In the genomic region with DNA sequence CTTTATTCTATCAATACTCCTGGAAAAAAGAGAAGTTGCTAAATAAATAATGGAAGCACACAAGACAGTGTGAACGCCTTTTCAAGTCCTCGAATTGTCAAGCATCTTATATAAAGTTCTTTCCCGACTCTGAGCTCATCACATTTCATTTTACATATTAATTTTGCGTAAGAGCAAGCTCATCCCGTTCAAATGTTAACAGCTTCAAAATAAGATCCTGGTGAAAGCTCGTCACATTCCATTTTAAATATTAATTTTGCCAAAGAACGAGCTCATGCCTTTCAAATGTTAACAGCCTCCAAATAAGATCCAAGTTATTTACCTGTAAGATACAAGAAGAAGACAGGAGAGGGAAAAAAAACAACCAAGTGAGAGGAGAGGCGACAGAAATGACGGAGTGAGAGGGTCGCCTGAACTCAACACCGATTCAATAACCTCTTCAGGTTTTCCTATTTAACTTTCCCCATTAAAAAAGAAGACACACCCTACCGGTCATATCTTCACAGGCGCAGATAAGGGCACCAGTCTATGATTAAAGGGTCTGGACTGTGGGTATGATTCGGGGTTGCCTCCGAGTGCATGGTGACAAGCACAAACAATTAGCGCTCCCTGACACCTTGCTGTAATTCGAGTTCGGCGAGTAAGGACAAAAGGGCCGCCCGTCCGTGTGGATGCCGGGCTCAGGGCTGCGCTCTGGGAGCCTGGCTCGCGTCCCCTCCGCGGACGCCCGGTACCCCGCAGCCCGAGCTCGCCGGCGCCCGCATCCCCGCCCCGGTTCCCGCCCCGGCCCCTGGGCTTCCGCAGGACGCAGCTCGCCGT, we compare ENCODE assay signal across 8 cellular contexts.
DNase-seq lines count a peak whose midpoint lies in the region; ATAC-seq and TF ChIP-seq lines count a peak whose summit lies in the region.

No MANE protein-coding gene starts in this region.

- peaks cover 3 to 35% (median 9%) of the 10 kb centered on the region in 4 donors for H3K4me1 ChIP-seq in transverse colon

- no peak for TF ChIP-seq POLR2A in transverse colon (IDR thresholded peaks at IDR 0.05)

- no peaks in the 10 kb centered on the region for H3K36me3 ChIP-seq in transverse colon

- H3K27me3 ChIP-seq in transverse colon, result no peaks in the 10 kb centered on the region

- intact Hi-C loops in transverse colon (cut with DNase I; ENCODE audit: low total_unique reads), result no loop called here

- TF ChIP-seq CTCF in AG04449 (IDR thresholded peaks at IDR 0.05; ENCODE audit: insufficient read depth, low read length, missing control alignments) (no peak), GM12872 (IDR thresholded peaks at IDR 0.05; ENCODE audit: insufficient read depth, low read depth, low read length) (peak; percentile 26; the same call in 1 of the 3 replicates), transverse colon (IDR thresholded peaks at IDR 0.05) (peak in 2 of 5 experiments; percentile 22 to 26)

- in situ Hi-C loops in transverse colon (cut with MboI; ENCODE audit: low pct_ligation_motif_present in 1 of 4, low pct_unique_long_range_greater_than_20kb in 1 of 4, low sequenced_read_pairs in 3 of 4), result loop anchor here in 1 of 4 donors (25.0 kb wide), 1 partner anchor 106 kb away; no protein-coding TSS in a partner anchor

- CTCF ChIA-PET in AG04449 (lab: Yijun Ruan, JAX), result interaction anchor here (0.7 to 12.4 kb wide), 37 partner anchors 9 to 316 kb away, joined by 3 to 94 read pairs (median 4); no protein-coding TSS in a partner anchor

- peak overlapping the region; percentile 85 for H3K4me3 ChIP-seq in AG04449 (ENCODE audit: low read depth, low read length)
- H3K4me3 ChIP-seq in transverse colon, result peak overlapping the region; percentile 39 to 92 (median 70)

- peak; percentile 21 for ATAC-seq in HG03103 (IDR thresholded peaks at IDR 0.05; ENCODE audit: low read depth, unreplicated experiment)

- no peak for TF ChIP-seq EP300 in transverse colon (IDR thresholded peaks at IDR 0.05; ENCODE audit: low read depth)

- H3K27ac ChIP-seq in transverse colon, result peak overlapping the region; percentile 91 to 95 (median 94)

- DNase-seq in AG04449 (ENCODE audit: low read depth, low spot score), result no peak
- peak; percentile 44 for DNase-seq in cerebellar cortex (ENCODE audit: low spot score)
- peak; percentile 21 for DNase-seq in medulla oblongata (ENCODE audit: extremely low spot score)
- DNase-seq in transverse colon, result no peak
- DNase-seq in D341Med (ENCODE audit: low spot score), result no peak

- H3K9me3 ChIP-seq in transverse colon, result no peaks in the 10 kb centered on the region

- POLR2A ChIA-PET in AG04449 (lab: Yijun Ruan, JAX), result interaction anchor here (0.7 to 1.5 kb wide), 4 partner anchors 23 to 105 kb away, joined by 3 to 5 read pairs (median 4); no protein-coding TSS in a partner anchor

- 9 to 15% methylated on average over 12 to 19 of the region's 44 CpGs for WGBS in transverse colon (ENCODE audit: low coverage in 1 of 2), 2 donors

TF ChIP-seq in PFSK-1, 5 proteins besides CTCF, POLR2A, EP300 and RAD21:
- TF ChIP-seq SIN3A (IDR thresholded peaks at IDR 0.05; ENCODE audit: borderline replicate concordance, insufficient read depth, low read length) (no peak), TAF1 (IDR thresholded peaks at IDR 0.05; ENCODE audit: borderline replicate concordance, insufficient read depth, low read length) (0 out of 2 replicates have a peak, but pooled peaks have one; percentile 4)

Comparison
In these comparisons a context has a peak if more than half of its experiments do, and no peak if none do; other contexts are left out.
1. DNase-seq: peak in cerebellar cortex (single experiment) and medulla oblongata (single experiment); none in AG04449 (single experiment), transverse colon (single experiment) and D341Med (single experiment).